9 cellular contexts compared by ENCODE assay signal in the genomic region with DNA sequence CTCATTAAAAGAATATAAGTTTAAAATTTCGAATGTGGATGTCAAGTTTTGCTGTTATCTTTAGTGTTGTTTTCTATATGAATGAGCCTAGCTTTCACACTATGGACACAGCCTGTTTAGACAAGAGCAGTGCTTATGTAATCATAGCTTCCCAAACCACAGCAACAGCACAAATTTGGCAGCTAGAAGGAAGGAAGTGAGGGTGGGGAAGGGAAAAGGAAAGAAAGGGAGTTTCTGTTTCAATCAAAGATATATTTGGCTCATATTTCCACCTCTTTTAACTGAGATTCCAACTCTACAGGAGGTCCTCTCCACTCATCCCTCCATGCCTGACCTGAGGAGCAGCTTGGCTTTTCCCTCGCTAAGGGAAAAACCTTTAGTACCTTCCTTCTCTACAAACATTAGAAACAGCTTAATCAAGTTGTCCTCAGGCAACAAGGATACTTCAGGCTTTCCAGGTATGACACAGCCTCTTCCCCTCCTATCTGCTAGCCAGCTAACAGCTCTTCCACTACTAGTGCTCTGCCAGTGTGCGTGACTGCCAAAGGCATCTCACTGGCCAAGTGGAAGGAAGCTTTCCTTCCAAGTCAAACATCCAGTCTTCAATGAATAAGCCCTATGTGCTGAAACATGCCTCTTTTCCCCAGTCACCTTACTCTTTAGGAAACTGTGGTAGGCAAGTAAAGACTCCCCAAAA.
DNase-seq lines count a peak whose midpoint lies in the region; ATAC-seq lines count a peak whose summit lies in the region.
"Had no signal": no experiment of that assay in that cellular context is flagged by ENCODE, and none has a peak within 500 bp of the region (broad histone marks: within the 10 kb centered on the region; RNA-seq: fewer than 3 reads in every experiment).

No MANE protein-coding gene starts in this region.

- no peaks in the 10 kb centered on the region for H3K9me2 ChIP-seq in GM23248 (ENCODE audit: insufficient read depth)

- no peaks in the 10 kb centered on the region for H4K20me1 ChIP-seq in GM23248 (ENCODE audit: insufficient read depth)

- H3K36me3 ChIP-seq in GM23248 (ENCODE audit: low read depth) (no peaks in the 10 kb centered on the region), SJCRH30 (no peaks in the 10 kb centered on the region)

- H3K9ac ChIP-seq in GM23248 = no peak overlapping the region

- no peaks in the 10 kb centered on the region for H3K79me2 ChIP-seq in GM23248 (ENCODE audit: insufficient read depth)

- ATAC-seq in sciatic nerve = peak; percentile 87
- ATAC-seq in GM18907 (IDR thresholded peaks at IDR 0.05; ENCODE audit: unreplicated experiment) = no peak

- H3F3A ChIP-seq in GM23248 (ENCODE audit: insufficient read depth) = no peaks in the 10 kb centered on the region

- H3K9me3 ChIP-seq in GM23248 (ENCODE audit: low read depth) = no peaks in the 10 kb centered on the region
- no peaks in the 10 kb centered on the region for H3K9me3 ChIP-seq in SJCRH30 (replicated peaks)

- 88% methylated on average over 3 of the region's 3 CpGs for WGBS in GM23248 (ENCODE audit: low coverage in 1 of 2, low lambda C conversion rate in 2 of 2, missing lambda C conversion rate in 2 of 2), 2 experiments

- intact Hi-C loops in sciatic nerve (cut with DNase I) = no loop called here

- H3K4me1 ChIP-seq in GM23248 (ENCODE audit: insufficient read depth) = peaks cover 8% of the 10 kb centered on the region; the same call in 1 of the 2 replicates
- H3K4me1 ChIP-seq in SJCRH30 = peaks cover 28% of the 10 kb centered on the region

- H3K27me3 ChIP-seq in GM23248 (replicated peaks; ENCODE audit: insufficient read depth) (no peaks in the 10 kb centered on the region), SJCRH30 (no peaks in the 10 kb centered on the region)

- DNase-seq in GM23248 = peak; percentile 37
- peak; percentile 66 to 89 for DNase-seq in SJCRH30
- DNase-seq in fibroblast of peridontal ligament (ENCODE audit: extremely low read depth) = peak; percentile 68
- no peak for DNase-seq in sciatic nerve (ENCODE audit: low spot score)
- no peak for DNase-seq in NCI-H510A treated with DMSO at 0.1 percent for 48 hours (lab: John Stamatoyannopoulos, UW)
- no peak for DNase-seq in NCI-H146 treated with DMSO at 0.1 percent for 48 hours (lab: John Stamatoyannopoulos, UW; ENCODE audit: unreplicated experiment)
- DNase-seq in activated effector memory CD4-positive, alpha-beta T cell treated with anti-CD3 and anti-CD28 coated beads, Interleukin-2, amount 50 U/mL, for 16 hours = no peak
- DNase-seq: NCI-H1694 had no signal

- no peak overlapping the region for H3K4me2 ChIP-seq in GM23248 (ENCODE audit: unreplicated experiment)

- no peak overlapping the region for H3K27ac ChIP-seq in GM23248
- H3K27ac ChIP-seq in SJCRH30 = peak overlapping the region; percentile 92

- H3K4me3 ChIP-seq in GM23248 = no peak overlapping the region
- H3K4me3 ChIP-seq in SJCRH30 = peak overlapping the region; percentile 30

- no peak overlapping the region for H2AFZ ChIP-seq in GM23248

- in situ Hi-C loops in GM23248 (cut with MboI) = no loop called here

Comparison
In these comparisons a context has a peak if more than half of its experiments do, and no peak if none do; other contexts are left out.
1. DNase-seq: peak in GM23248 (single experiment), SJCRH30 (2 of 2) and fibroblast of peridontal ligament (single experiment); none in sciatic nerve (single experiment), NCI-H510A treated with DMSO at 0.1 percent for 48 hours (single experiment), NCI-H146 treated with DMSO at 0.1 percent for 48 hours (single experiment) and activated effector memory CD4-positive, alpha-beta T cell treated with anti-CD3 and anti-CD28 coated beads, Interleukin-2, amount 50 U/mL, for 16 hours (single experiment).